Comparison of ENCODE assay signal across 2 cellular contexts in the genomic region with DNA sequence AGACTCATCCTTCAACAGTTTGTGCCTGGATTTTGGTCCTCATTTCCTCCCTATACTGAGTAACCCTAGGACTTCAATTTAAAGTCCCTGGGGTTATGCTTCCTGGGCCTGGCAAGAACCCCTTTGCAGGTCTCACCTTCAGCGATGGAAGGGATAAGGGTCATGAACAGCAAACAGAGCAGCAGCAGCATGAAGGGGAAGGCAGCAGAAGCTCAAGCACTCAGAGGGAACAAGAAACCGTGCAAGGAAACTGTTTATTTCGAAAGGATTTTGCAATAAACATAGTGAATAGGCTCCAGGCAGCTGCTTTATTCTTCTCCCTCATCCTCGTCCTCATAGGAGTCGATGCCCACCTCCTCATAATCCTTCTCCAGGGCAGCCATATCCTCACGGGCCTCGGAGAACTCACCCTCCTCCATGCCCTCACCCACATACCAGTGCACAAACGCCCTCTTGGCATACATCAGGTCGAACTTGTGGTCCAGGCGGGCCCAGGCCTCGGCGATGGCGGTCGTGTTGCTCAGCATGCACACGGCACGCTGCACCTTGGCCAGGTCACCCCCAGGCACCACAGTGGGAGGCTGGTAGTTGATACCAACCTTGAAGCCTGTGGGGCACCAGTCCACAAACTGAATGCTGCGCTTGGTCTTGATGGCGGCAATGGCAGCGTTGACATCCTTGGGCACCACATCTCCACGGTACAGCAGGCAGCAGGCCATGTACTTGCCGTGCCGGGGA.
TF ChIP-seq lines count a peak whose summit lies in the region.

No MANE protein-coding gene starts in this region.

TF ChIP-seq in SK-N-SH, 30 proteins besides CTCF, POLR2A, EP300 and RAD21:
- TF ChIP-seq SMC3 (IDR thresholded peaks at IDR 0.05; ENCODE audit: low read depth, low read length) (no peak), GABPA (IDR thresholded peaks at IDR 0.05; ENCODE audit: low read depth) (no peak), TAF1 (IDR thresholded peaks at IDR 0.05; ENCODE audit: borderline replicate concordance, low read depth, low read length) (no peak), POLR2AphosphoS5 (IDR thresholded peaks at IDR 0.05; ENCODE audit: low read depth, low read length) (no peak), GATA2 (CRISPR knock-in tag; IDR thresholded peaks at IDR 0.05) (no peak), YY1 (IDR thresholded peaks at IDR 0.05; ENCODE audit: low read depth) (no peak), FOXM1 (IDR thresholded peaks at IDR 0.05; ENCODE audit: low read depth) (no peak)
- TF ChIP-seq, protein P1, sequence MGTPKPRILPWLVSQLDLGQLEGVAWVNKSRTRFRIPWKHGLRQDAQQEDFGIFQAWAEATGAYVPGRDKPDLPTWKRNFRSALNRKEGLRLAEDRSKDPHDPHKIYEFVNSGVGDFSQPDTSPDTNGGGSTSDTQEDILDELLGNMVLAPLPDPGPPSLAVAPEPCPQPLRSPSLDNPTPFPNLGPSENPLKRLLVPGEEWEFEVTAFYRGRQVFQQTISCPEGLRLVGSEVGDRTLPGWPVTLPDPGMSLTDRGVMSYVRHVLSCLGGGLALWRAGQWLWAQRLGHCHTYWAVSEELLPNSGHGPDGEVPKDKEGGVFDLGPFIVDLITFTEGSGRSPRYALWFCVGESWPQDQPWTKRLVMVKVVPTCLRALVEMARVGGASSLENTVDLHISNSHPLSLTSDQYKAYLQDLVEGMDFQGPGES (IDR thresholded peaks at IDR 0.05; ENCODE audit: low read depth, low read length) = no peak

TF ChIP-seq in SK-N-SH treated with all-trans-retinoic acid at 6 μM for 48 hours, 23 proteins besides CTCF, POLR2A, EP300 and RAD21:
- TF ChIP-seq SNAI2 (CRISPR knock-in tag; IDR thresholded peaks at IDR 0.05) (no peak), CSDC2 (CRISPR knock-in tag; IDR thresholded peaks at IDR 0.05) (no peak), ZFP3 (CRISPR knock-in tag; IDR thresholded peaks at IDR 0.05) (no peak), TOX (CRISPR knock-in tag; IDR thresholded peaks at IDR 0.05; ENCODE audit: borderline replicate concordance) (no peak), ZC3H10 (CRISPR knock-in tag; IDR thresholded peaks at IDR 0.05) (no peak), OSR1 (CRISPR knock-in tag; IDR thresholded peaks at IDR 0.05) (no peak), ZFP30 (CRISPR knock-in tag; IDR thresholded peaks at IDR 0.05) (no peak), ZNF8 (CRISPR knock-in tag; IDR thresholded peaks at IDR 0.05) (no peak), BACH2 (CRISPR knock-in tag; IDR thresholded peaks at IDR 0.05; ENCODE audit: borderline replicate concordance) (no peak), RARB (CRISPR knock-in tag; IDR thresholded peaks at IDR 0.05) (no peak), TCF4 (CRISPR knock-in tag; IDR thresholded peaks at IDR 0.05; ENCODE audit: borderline replicate concordance) (no peak), PPARA (CRISPR knock-in tag; IDR thresholded peaks at IDR 0.05; ENCODE audit: borderline replicate concordance) (no peak)
- TF ChIP-seq, protein P2, sequence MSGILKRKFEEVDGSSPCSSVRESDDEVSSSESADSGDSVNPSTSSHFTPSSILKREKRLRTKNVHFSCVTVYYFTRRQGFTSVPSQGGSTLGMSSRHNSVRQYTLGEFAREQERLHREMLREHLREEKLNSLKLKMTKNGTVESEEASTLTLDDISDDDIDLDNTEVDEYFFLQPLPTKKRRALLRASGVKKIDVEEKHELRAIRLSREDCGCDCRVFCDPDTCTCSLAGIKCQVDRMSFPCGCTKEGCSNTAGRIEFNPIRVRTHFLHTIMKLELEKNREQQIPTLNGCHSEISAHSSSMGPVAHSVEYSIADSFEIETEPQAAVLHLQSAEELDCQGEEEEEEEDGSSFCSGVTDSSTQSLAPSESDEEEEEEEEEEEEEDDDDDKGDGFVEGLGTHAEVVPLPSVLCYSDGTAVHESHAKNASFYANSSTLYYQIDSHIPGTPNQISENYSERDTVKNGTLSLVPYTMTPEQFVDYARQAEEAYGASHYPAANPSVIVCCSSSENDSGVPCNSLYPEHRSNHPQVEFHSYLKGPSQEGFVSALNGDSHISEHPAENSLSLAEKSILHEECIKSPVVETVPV (CRISPR knock-in tag; IDR thresholded peaks at IDR 0.05) = no peak
- TF ChIP-seq, protein P3, sequence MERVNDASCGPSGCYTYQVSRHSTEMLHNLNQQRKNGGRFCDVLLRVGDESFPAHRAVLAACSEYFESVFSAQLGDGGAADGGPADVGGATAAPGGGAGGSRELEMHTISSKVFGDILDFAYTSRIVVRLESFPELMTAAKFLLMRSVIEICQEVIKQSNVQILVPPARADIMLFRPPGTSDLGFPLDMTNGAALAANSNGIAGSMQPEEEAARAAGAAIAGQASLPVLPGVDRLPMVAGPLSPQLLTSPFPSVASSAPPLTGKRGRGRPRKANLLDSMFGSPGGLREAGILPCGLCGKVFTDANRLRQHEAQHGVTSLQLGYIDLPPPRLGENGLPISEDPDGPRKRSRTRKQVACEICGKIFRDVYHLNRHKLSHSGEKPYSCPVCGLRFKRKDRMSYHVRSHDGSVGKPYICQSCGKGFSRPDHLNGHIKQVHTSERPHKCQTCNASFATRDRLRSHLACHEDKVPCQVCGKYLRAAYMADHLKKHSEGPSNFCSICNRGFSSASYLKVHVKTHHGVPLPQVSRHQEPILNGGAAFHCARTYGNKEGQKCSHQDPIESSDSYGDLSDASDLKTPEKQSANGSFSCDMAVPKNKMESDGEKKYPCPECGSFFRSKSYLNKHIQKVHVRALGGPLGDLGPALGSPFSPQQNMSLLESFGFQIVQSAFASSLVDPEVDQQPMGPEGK (CRISPR knock-in tag; IDR thresholded peaks at IDR 0.05; ENCODE audit: borderline replicate concordance) = no peak
- TF ChIP-seq, protein P4, sequence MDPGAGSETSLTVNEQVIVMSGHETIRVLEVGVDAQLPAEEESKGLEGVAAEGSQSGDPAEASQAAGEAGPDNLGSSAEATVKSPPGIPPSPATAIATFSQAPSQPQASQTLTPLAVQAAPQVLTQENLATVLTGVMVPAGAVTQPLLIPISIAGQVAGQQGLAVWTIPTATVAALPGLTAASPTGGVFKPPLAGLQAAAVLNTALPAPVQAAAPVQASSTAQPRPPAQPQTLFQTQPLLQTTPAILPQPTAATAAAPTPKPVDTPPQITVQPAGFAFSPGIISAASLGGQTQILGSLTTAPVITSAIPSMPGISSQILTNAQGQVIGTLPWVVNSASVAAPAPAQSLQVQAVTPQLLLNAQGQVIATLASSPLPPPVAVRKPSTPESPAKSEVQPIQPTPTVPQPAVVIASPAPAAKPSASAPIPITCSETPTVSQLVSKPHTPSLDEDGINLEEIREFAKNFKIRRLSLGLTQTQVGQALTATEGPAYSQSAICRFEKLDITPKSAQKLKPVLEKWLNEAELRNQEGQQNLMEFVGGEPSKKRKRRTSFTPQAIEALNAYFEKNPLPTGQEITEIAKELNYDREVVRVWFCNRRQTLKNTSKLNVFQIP (CRISPR knock-in tag; IDR thresholded peaks at IDR 0.05; ENCODE audit: borderline replicate concordance, low read depth) = no peak
- TF ChIP-seq, protein P5, sequence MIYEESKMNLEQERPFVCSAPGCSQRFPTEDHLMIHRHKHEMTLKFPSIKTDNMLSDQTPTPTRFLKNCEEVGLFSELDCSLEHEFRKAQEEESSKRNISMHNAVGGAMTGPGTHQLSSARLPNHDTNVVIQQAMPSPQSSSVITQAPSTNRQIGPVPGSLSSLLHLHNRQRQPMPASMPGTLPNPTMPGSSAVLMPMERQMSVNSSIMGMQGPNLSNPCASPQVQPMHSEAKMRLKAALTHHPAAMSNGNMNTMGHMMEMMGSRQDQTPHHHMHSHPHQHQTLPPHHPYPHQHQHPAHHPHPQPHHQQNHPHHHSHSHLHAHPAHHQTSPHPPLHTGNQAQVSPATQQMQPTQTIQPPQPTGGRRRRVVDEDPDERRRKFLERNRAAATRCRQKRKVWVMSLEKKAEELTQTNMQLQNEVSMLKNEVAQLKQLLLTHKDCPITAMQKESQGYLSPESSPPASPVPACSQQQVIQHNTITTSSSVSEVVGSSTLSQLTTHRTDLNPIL (CRISPR knock-in tag; IDR thresholded peaks at IDR 0.05; ENCODE audit: low read depth) = no peak
- TF ChIP-seq, protein P6, sequence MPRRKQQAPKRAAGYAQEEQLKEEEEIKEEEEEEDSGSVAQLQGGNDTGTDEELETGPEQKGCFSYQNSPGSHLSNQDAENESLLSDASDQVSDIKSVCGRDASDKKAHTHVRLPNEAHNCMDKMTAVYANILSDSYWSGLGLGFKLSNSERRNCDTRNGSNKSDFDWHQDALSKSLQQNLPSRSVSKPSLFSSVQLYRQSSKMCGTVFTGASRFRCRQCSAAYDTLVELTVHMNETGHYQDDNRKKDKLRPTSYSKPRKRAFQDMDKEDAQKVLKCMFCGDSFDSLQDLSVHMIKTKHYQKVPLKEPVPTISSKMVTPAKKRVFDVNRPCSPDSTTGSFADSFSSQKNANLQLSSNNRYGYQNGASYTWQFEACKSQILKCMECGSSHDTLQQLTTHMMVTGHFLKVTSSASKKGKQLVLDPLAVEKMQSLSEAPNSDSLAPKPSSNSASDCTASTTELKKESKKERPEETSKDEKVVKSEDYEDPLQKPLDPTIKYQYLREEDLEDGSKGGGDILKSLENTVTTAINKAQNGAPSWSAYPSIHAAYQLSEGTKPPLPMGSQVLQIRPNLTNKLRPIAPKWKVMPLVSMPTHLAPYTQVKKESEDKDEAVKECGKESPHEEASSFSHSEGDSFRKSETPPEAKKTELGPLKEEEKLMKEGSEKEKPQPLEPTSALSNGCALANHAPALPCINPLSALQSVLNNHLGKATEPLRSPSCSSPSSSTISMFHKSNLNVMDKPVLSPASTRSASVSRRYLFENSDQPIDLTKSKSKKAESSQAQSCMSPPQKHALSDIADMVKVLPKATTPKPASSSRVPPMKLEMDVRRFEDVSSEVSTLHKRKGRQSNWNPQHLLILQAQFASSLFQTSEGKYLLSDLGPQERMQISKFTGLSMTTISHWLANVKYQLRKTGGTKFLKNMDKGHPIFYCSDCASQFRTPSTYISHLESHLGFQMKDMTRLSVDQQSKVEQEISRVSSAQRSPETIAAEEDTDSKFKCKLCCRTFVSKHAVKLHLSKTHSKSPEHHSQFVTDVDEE (CRISPR knock-in tag; IDR thresholded peaks at IDR 0.05) = no peak
